8 cellular contexts compared by ENCODE assay signal in genomic region chr16:87076950-87077749, GRCh38.
DNase-seq lines count a peak whose midpoint lies in the region; ATAC-seq, FAIRE-seq and TF ChIP-seq lines count a peak whose summit lies in the region.

No MANE protein-coding gene starts in this region.

- no peak for TF ChIP-seq POLR2A in H1 (IDR thresholded peaks at IDR 0.05; ENCODE audit: control extremely low read depth in 1 of 2, low read depth in 2 of 2, low read length in 2 of 2)
- TF ChIP-seq POLR2A in vagina (IDR thresholded peaks at IDR 0.05) = no peak

- H2BK12ac ChIP-seq in H1 (ENCODE audit: low read depth, low read length) = 0 out of 2 replicates have a peak overlapping the region, but pooled peaks have one; percentile 55

- CTCF ChIA-PET in H1 (lab: Charles Lee; ENCODE audit: partially characterized antibody) = interaction anchor here (0.6 to 7.4 kb wide), 42 partner anchors 8 to 1323 kb away, joined by 3 to 48 read pairs (median 3); no protein-coding TSS in a partner anchor

- FAIRE-seq in H1 (lab: Jason Lieb, UNC) = peak; percentile 71

- no peak overlapping the region for H2BK5ac ChIP-seq in H1 (ENCODE audit: low read depth, low read length)

- H2AFZ ChIP-seq in H1 (ENCODE audit: low read length) = no peak overlapping the region

- no peaks in the 10 kb centered on the region for H3K79me2 ChIP-seq in H1 (ENCODE audit: control insufficient read depth in 1 of 2, insufficient read depth in 2 of 2, low read length in 2 of 2)

- H3K56ac ChIP-seq in H1 (replicated peaks; ENCODE audit: insufficient read length, low read depth, low read length) = no peak overlapping the region

- no peak overlapping the region for H3K4me3 Mint-ChIP-seq in nephron

- 73% methylated on average over 12 of the region's 13 CpGs; no CpG with 5 or more reads in 1 of the 2 experiments for WGBS in H1 (ENCODE audit: extremely low coverage in 1 of 2, insufficient coverage in 1 of 2, insufficient read length in 1 of 2, insufficient replicate concordance in 2 of 2, low coverage in 1 of 2, low lambda C conversion rate in 2 of 2, missing lambda C conversion rate in 1 of 2), 2 experiments

- H3K18ac ChIP-seq in H1 (ENCODE audit: extremely low read depth, low read length) = no peak overlapping the region

- H3K4me3 ChIP-seq in RWPE2 (ENCODE audit: severe bottlenecking) (no peak overlapping the region), H1 (ENCODE audit: extremely low read depth in 1 of 4, insufficient read depth in 2 of 4, low read depth in 3 of 4, low read length in 4 of 4) (no peak overlapping the region), vagina (no peak overlapping the region)

- H3K36me3 Mint-ChIP-seq in nephron (ENCODE audit: low read depth) = peaks cover 26% of the 10 kb centered on the region

- H3K4ac ChIP-seq in H1 (replicated peaks; ENCODE audit: insufficient read length, low read depth, low read length) = no peak overlapping the region

- intact Hi-C loops in vagina (cut with DNase I) = no loop called here

- peaks cover 39% of the 10 kb centered on the region for H3K27me3 Mint-ChIP-seq in nephron (ENCODE audit: low read depth)

- H3K4me1 ChIP-seq in RWPE2 (ENCODE audit: insufficient read depth, poor library complexity, severe bottlenecking) (no peaks in the 10 kb centered on the region), H1 (replicated peaks in 1 of 4; ENCODE audit: control insufficient read depth in 3 of 4, insufficient read depth in 4 of 4, low read length in 3 of 4) (no peaks in the 10 kb centered on the region; a peak in 2 of 7 replicates), vagina (no peaks in the 10 kb centered on the region)

- H4K8ac ChIP-seq in H1 (ENCODE audit: extremely low read depth, insufficient read depth, low read length) = peak overlapping the region; percentile 48; the same call in 1 of the 2 replicates

- H3K27ac ChIP-seq in RWPE2 (ENCODE audit: poor library complexity, severe bottlenecking) (no peak overlapping the region), H1 (ENCODE audit: low read depth, low read length) (no peak overlapping the region), vagina (no peak overlapping the region)

- no peak overlapping the region for H3K9ac ChIP-seq in H1 (replicated peaks in 1 of 4; ENCODE audit: extremely low read depth in 1 of 4, low read depth in 3 of 4, low read length in 3 of 4)

- H3K23ac ChIP-seq in H1 (ENCODE audit: insufficient read length) = no peak overlapping the region

- POLR2A ChIA-PET in H1 (lab: Charles Lee; ENCODE audit: partially characterized antibody) = interaction anchor here (0.6 kb wide), 1 partner anchor 157 kb away, joined by 3 read pairs; no protein-coding TSS in a partner anchor

- no peak overlapping the region for H3K14ac ChIP-seq in H1 (ENCODE audit: insufficient read length)

- no peak overlapping the region for H4K5ac ChIP-seq in H1 (ENCODE audit: insufficient read length, low read depth, low read length)

- H3K9me3 Mint-ChIP-seq in nephron = peaks cover 37% of the 10 kb centered on the region

- no peak overlapping the region for H3K4me2 ChIP-seq in H1 (ENCODE audit: insufficient read depth in 1 of 2, low read depth in 2 of 2, low read length in 2 of 2)

- H3K36me3 ChIP-seq in RWPE2 (ENCODE audit: low read depth) (no peaks in the 10 kb centered on the region), H1 (ENCODE audit: control insufficient read depth in 2 of 4, insufficient read depth in 4 of 4, low read length in 3 of 4) (no peaks in the 10 kb centered on the region), vagina (no peaks in the 10 kb centered on the region)

- H3K23me2 ChIP-seq in H1 (ENCODE audit: low read depth, low read length) = no peaks in the 10 kb centered on the region

- no peak overlapping the region for H2BK20ac ChIP-seq in H1 (ENCODE audit: low read length)

- peak; percentile 80 to 86 for TF ChIP-seq RAD21 in H1 (IDR thresholded peaks at IDR 0.05 in 1 of 2, conservative IDR thresholded peaks at IDR 0.05 in 1 of 2; ENCODE audit: low read depth in 2 of 2, low read length in 2 of 2)

- H3K9me3 ChIP-seq in RWPE2 (ENCODE audit: severe bottlenecking) (peaks cover 19% of the 10 kb centered on the region), H1 (ENCODE audit: insufficient read depth in 2 of 2, low read depth in 1 of 2, low read length in 1 of 2) (peaks cover 11 to 21% of the 10 kb centered on the region in 2 experiments), vagina (peaks cover 4% of the 10 kb centered on the region)

- no peak for TF ChIP-seq EP300 in H1 (IDR thresholded peaks at IDR 0.05; ENCODE audit: borderline replicate concordance in 1 of 2, low read depth in 2 of 2, low read length in 2 of 2)

- TF ChIP-seq CTCF in RWPE2 (IDR thresholded peaks at IDR 0.05; ENCODE audit: poor library complexity, severe bottlenecking) (peak; percentile 67), H1 (IDR thresholded peaks at IDR 0.05; ENCODE audit: control extremely low read depth in 1 of 3, insufficient read depth in 1 of 3, low read depth in 1 of 3, low read length in 3 of 3) (peak; percentile 88 to 97 (median 93)), nephron (IDR thresholded peaks at IDR 0.05; ENCODE audit: unreplicated experiment in 3 of 3) (peak; percentile 13 to 46 (median 29)), vagina (IDR thresholded peaks at IDR 0.05) (no peak)

- DNase-seq in COLO829 (ENCODE audit: low spot score) = peak; percentile 8
- DNase-seq in H4 (ENCODE audit: low spot score) = peak; percentile 62
- DNase-seq in RWPE2 (ENCODE audit: low spot score) = no peak
- peak; percentile 65 to 91 for DNase-seq in H1 (ENCODE audit: low read depth in 1 of 2, low spot score in 2 of 2)
- no peak for DNase-seq in vagina (ENCODE audit: extremely low spot score in 2 of 2)

- peaks cover 7% of the 10 kb centered on the region for H3K4me1 Mint-ChIP-seq in nephron

- H4K20me1 ChIP-seq in H1 (replicated peaks in 1 of 2; ENCODE audit: control insufficient read depth in 1 of 2, insufficient read depth in 2 of 2, low read length in 2 of 2) = peaks cover 0 to 2% of the 10 kb centered on the region in 2 experiments

- H2BK15ac ChIP-seq in H1 (ENCODE audit: low read length) = no peak overlapping the region

- H2AK5ac ChIP-seq in H1 (ENCODE audit: low read depth, low read length) = no peak overlapping the region

- ATAC-seq in RWPE2 (ENCODE audit: low read depth) (peak; percentile 66), HG02885 (IDR thresholded peaks at IDR 0.05; ENCODE audit: poor library complexity, unreplicated experiment) (no peak), GM18861 (IDR thresholded peaks at IDR 0.05; ENCODE audit: unreplicated experiment) (no peak)

- no peak overlapping the region for H4K91ac ChIP-seq in H1 (replicated peaks; ENCODE audit: insufficient read length, low read length)

- no peak overlapping the region for H2BK120ac ChIP-seq in H1 (replicated peaks; ENCODE audit: low read depth, low read length)

- no peak overlapping the region for H3K27ac Mint-ChIP-seq in nephron

- no peaks in the 10 kb centered on the region for H3K27me3 ChIP-seq in RWPE2 (ENCODE audit: insufficient read depth, poor library complexity, severe bottlenecking)
- H3K27me3 ChIP-seq in H1 (replicated peaks in 1 of 4; ENCODE audit: control insufficient read depth in 3 of 4, extremely low read depth in 1 of 4, insufficient read depth in 3 of 4, low read length in 3 of 4) = no peaks in the 10 kb centered on the region
- H3K27me3 ChIP-seq in vagina = no peaks in the 10 kb centered on the region

- no peaks in the 10 kb centered on the region for H3K79me1 ChIP-seq in H1 (ENCODE audit: low read depth, low read length)

TF ChIP-seq in H1, 55 proteins besides CTCF, POLR2A, EP300 and RAD21:
- TF ChIP-seq JUND (IDR thresholded peaks at IDR 0.05; ENCODE audit: low read length) (no peak), YY1 (IDR thresholded peaks at IDR 0.05; ENCODE audit: low read depth, low read length) (0 out of 2 replicates have a peak, but pooled peaks have one; percentile 22), NRF1 (IDR thresholded peaks at IDR 0.05; ENCODE audit: low read depth, low read length) (no peak), SAP30 (IDR thresholded peaks at IDR 0.05; ENCODE audit: insufficient read depth, insufficient replicate concordance, low read length) (no peak), CREB1 (IDR thresholded peaks at IDR 0.05) (peak; percentile 42; the same call in 1 of the 2 replicates), SIX5 (IDR thresholded peaks at IDR 0.05; ENCODE audit: low read depth, low read length) (no peak), HDAC2 (IDR thresholded peaks at IDR 0.05; ENCODE audit: borderline replicate concordance in 1 of 2, low read depth in 2 of 2, low read length in 2 of 2) (no peak), ZNF274 (IDR thresholded peaks at IDR 0.05; ENCODE audit: borderline replicate concordance, extremely low read depth, low read length) (no peak), MAFK (IDR thresholded peaks at IDR 0.05; ENCODE audit: low read depth, low read length) (no peak), BRCA1 (IDR thresholded peaks at IDR 0.05; ENCODE audit: low read depth, low read length) (no peak), E2F6 (IDR thresholded peaks at IDR 0.05) (no peak), SUZ12 (IDR thresholded peaks at IDR 0.05; ENCODE audit: low read length) (no peak), JUN (IDR thresholded peaks at IDR 0.05; ENCODE audit: low read depth, low read length) (no peak), POU5F1 (IDR thresholded peaks at IDR 0.05; ENCODE audit: low read depth, low read length) (no peak), POLR2AphosphoS5 (IDR thresholded peaks at IDR 0.05; ENCODE audit: low read depth, low read length) (no peak), TCF12 (IDR thresholded peaks at IDR 0.05; ENCODE audit: low read depth, low read length) (peak; percentile 77; the same call in 1 of the 2 replicates), MAX (IDR thresholded peaks at IDR 0.05) (peak; percentile 49)

Comparison
In these comparisons a context has a peak if more than half of its experiments do, and no peak if none do; other contexts are left out.
1. DNase-seq: peak in COLO829 (single experiment), H4 (single experiment) and H1 (2 of 2); none in RWPE2 (single experiment) and vagina (0 of 2).
2. CTCF ChIP-seq: peak in RWPE2 (single experiment), H1 (3 of 3) and nephron (3 of 3); none in vagina (0 of 3).